In the genomic region with DNA sequence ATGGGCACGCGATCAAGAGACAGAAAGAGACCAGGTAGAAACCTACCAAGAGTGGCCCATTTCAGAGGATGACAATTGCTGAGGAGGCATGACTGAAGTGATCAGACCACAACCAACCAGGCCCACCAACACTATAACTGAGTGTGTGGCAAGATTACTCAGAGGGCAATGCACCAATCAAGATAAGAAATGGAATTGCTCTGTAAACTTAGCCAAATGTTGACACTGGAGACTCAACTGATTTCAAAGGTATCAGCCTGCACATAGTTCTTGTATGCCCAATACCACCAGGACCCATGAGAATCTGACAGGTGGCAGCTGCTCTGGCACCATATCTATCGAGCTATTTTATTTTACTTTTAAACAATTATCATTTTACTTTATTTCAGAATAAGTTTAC, we compare ENCODE assay signal across 23 cellular contexts.
DNase-seq lines count a peak whose midpoint lies in the region; ATAC-seq, FAIRE-seq and TF ChIP-seq lines count a peak whose summit lies in the region.
"Had no signal": no experiment of that assay in that cellular context is flagged by ENCODE, and none has a peak within 500 bp of the region (broad histone marks: within the 10 kb centered on the region; RNA-seq: fewer than 3 reads in every experiment).

No MANE protein-coding gene starts in this region.

- no peaks in the 10 kb centered on the region for H3K9me3 Mint-ChIP-seq in activated T-cell treated with anti-CD3 and anti-CD28 coated beads, Interleukin-2, amount 50 U/mL, for 72 hours
- H3K9me3 Mint-ChIP-seq: CD4-positive, alpha-beta T cell; HFFc6; IgD-negative memory B cell had no signal

- intact Hi-C loops in body of pancreas (cut with DNase I) = no loop called here
- intact Hi-C loops in pancreas (cut with DNase I) = no loop called here
- intact Hi-C loops in left lung (cut with DNase I) = no loop called here

- no peak for DNase-seq in activated T-cell treated with anti-CD3 and anti-CD28 coated beads, Interleukin-2, amount 50 U/mL, for 72 hours
- no peak for DNase-seq in activated T-cell treated with anti-CD3 and anti-CD28 coated beads, Interleukin-2, amount 50 U/mL, for 1 hour
- peak; percentile 35 to 69 (median 42) for DNase-seq in body of pancreas
- peak in 2 of 6 donors; percentile 38 to 74 for DNase-seq in pancreas
- no peak for DNase-seq in T-helper 17 cell
- DNase-seq in left lung = no peak
- DNase-seq in retina = no peak
- DNase-seq: Caco-2; CD4-positive, alpha-beta T cell; GDM1; H7; HFFc6; Karpas-422; MG63; NCI-H1105; NCI-H1694; NCI-H2081 treated with DMSO at 0.1 percent for 48 hours; NCI-H446 treated with DMSO at 0.1 percent for 48 hours; NCI-H69 had no signal

- H3K4me3 Mint-ChIP-seq in activated T-cell treated with anti-CD3 and anti-CD28 coated beads, Interleukin-2, amount 50 U/mL, for 72 hours = no peak overlapping the region
- H3K4me3 Mint-ChIP-seq in T-helper 17 cell = no peak overlapping the region
- H3K4me3 Mint-ChIP-seq: CD4-positive, alpha-beta T cell; HFFc6; IgD-negative memory B cell had no signal

- H3K4me3 ChIP-seq in body of pancreas = no peak overlapping the region
- H3K4me3 ChIP-seq in pancreas = no peak overlapping the region
- no peak overlapping the region for H3K4me3 ChIP-seq in left lung
- H3K4me3 ChIP-seq: A549, MG63 had no signal

- ATAC-seq in activated T-cell treated with anti-CD3 and anti-CD28 coated beads, Interleukin-2, amount 50 U/mL, for 72 hours (replicated peaks in 1 of 2) = peak; percentile 78 to 79
- ATAC-seq in body of pancreas (peak; percentile 67), pancreas (peak; percentile 56 to 82 (median 78)), T-helper 17 cell (no peak), left lung (no peak)
- ATAC-seq: A549, Panc1 had no signal

- H3K9me3 ChIP-seq in body of pancreas = no peaks in the 10 kb centered on the region
- no peaks in the 10 kb centered on the region for H3K9me3 ChIP-seq in pancreas
- no peaks in the 10 kb centered on the region for H3K9me3 ChIP-seq in T-helper 17 cell (ENCODE audit: control insufficient read depth, low read length, poor library complexity, severe bottlenecking)
- no peaks in the 10 kb centered on the region for H3K9me3 ChIP-seq in left lung
- H3K9me3 ChIP-seq: A549, Caco-2, MG63 had no signal

- peaks cover 0 to 3% of the 10 kb centered on the region in 2 donors for H3K36me3 Mint-ChIP-seq in activated T-cell treated with anti-CD3 and anti-CD28 coated beads, Interleukin-2, amount 50 U/mL, for 72 hours (ENCODE audit: insufficient read depth in 2 of 2)
- H3K36me3 Mint-ChIP-seq in T-helper 17 cell (ENCODE audit: low read depth) = peaks cover 11% of the 10 kb centered on the region

- H3K4me1 Mint-ChIP-seq in activated T-cell treated with anti-CD3 and anti-CD28 coated beads, Interleukin-2, amount 50 U/mL, for 72 hours (ENCODE audit: low read depth) = peaks cover 58% of the 10 kb centered on the region
- H3K4me1 Mint-ChIP-seq in T-helper 17 cell = peaks cover 32% of the 10 kb centered on the region

- H3K36me3 ChIP-seq in body of pancreas (replicated peaks in 1 of 2; ENCODE audit: insufficient read depth in 1 of 2, low read depth in 2 of 2) = no peaks in the 10 kb centered on the region
- no peaks in the 10 kb centered on the region for H3K36me3 ChIP-seq in pancreas
- H3K36me3 ChIP-seq in left lung = no peaks in the 10 kb centered on the region
- H3K36me3 ChIP-seq: MG63 had no signal

- no peak for TF ChIP-seq POLR2A in body of pancreas (IDR thresholded peaks at IDR 0.05)

- TF ChIP-seq CTCF in body of pancreas (IDR thresholded peaks at IDR 0.05) = no peak
- TF ChIP-seq CTCF in pancreas (IDR thresholded peaks at IDR 0.05) = no peak
- TF ChIP-seq CTCF in left lung (IDR thresholded peaks at IDR 0.05) = no peak

- FAIRE-seq in pancreas (lab: Jason Lieb, UNC) = no peak
- FAIRE-seq: A549 had no signal

- H3K27me3 ChIP-seq in body of pancreas (no peaks in the 10 kb centered on the region), pancreas (no peaks in the 10 kb centered on the region), left lung (no peaks in the 10 kb centered on the region)
- H3K27me3 ChIP-seq: MG63 had no signal

- H3K27ac ChIP-seq in body of pancreas (no peak overlapping the region), pancreas (no peak overlapping the region), left lung (no peak overlapping the region)
- H3K27ac ChIP-seq: A549, HL-60 had no signal

- H3K4me1 ChIP-seq in body of pancreas = peaks cover 35% of the 10 kb centered on the region
- peaks cover 0 to 8% (median 7%) of the 10 kb centered on the region in 3 donors for H3K4me1 ChIP-seq in pancreas
- H3K4me1 ChIP-seq in left lung = peaks cover 0 to 7% of the 10 kb centered on the region in 2 donors
- H3K4me1 ChIP-seq: A549, Caco-2 had no signal

- H3K27ac Mint-ChIP-seq in activated T-cell treated with anti-CD3 and anti-CD28 coated beads, Interleukin-2, amount 50 U/mL, for 72 hours = no peak overlapping the region
- no peak overlapping the region for H3K27ac Mint-ChIP-seq in T-helper 17 cell
- H3K27ac Mint-ChIP-seq: CD4-positive, alpha-beta T cell; HFFc6; IgD-negative memory B cell had no signal

- no peaks in the 10 kb centered on the region for H3K27me3 Mint-ChIP-seq in activated T-cell treated with anti-CD3 and anti-CD28 coated beads, Interleukin-2, amount 50 U/mL, for 72 hours (ENCODE audit: low read depth)
- no peaks in the 10 kb centered on the region for H3K27me3 Mint-ChIP-seq in T-helper 17 cell
- H3K27me3 Mint-ChIP-seq: CD4-positive, alpha-beta T cell; IgD-negative memory B cell had no signal

- WGBS in body of pancreas, 2 donors = 52 to 54% methylated on average over 3 of the region's 3 CpGs
- 47 to 49% methylated on average over 3 of the region's 3 CpGs for WGBS in pancreas, 2 donors

Comparison
In these comparisons a context has a peak if more than half of its experiments do, and no peak if none do; other contexts are left out.
1. ATAC-seq: peak in activated T-cell treated with anti-CD3 and anti-CD28 coated beads, Interleukin-2, amount 50 U/mL, for 72 hours (2 of 2), body of pancreas (single experiment) and pancreas (4 of 4); none in T-helper 17 cell (single experiment) and left lung (single experiment).
2. DNase-seq: peak in body of pancreas (4 of 4); none in activated T-cell treated with anti-CD3 and anti-CD28 coated beads, Interleukin-2, amount 50 U/mL, for 72 hours (0 of 2), activated T-cell treated with anti-CD3 and anti-CD28 coated beads, Interleukin-2, amount 50 U/mL, for 1 hour (single experiment), T-helper 17 cell (0 of 3), left lung (0 of 2) and retina (single experiment).